24 cellular contexts compared by ENCODE assay signal in the genomic region with DNA sequence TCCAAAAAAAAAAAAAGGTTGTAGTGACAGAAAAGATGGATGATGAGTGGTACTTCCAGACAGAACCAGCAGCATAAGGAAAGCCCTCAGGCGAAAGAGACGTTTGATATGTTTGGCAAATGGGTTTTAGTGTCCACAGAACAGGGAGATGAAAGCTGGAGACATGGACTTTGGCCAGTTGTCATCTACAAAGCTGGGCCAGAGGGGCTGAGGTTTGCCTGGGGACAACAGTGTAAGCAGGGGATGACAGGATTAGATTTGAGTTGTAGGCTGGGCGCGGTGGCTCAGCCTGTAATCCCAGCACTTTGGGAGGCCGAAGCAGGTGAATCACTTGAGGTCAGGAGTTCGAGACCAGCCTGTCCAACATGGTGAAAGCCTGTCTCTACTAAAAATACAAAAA. TPM values are rescaled to one million over a fixed set of nuclear protein-coding genes. Genes with fewer than 3 reads are reported as not detected.
"Had no signal": no experiment of that assay in that cellular context is flagged by ENCODE, and none has a peak within 500 bp of the region (broad histone marks: within the 10 kb centered on the region; RNA-seq: fewer than 3 reads in every experiment).

No MANE protein-coding gene starts in this region.

- ATAC-seq: activated CD4-positive, alpha-beta T cell treated with anti-CD3 and anti-CD28 coated beads for 36 hours; activated CD8-positive, alpha-beta memory T cell treated with anti-CD3 and anti-CD28 coated beads, Interleukin-2, amount 10 ng/mL, durations not matched to agents 7 days and 5 days; activated T-helper 17 cell treated with anti-CD3 and anti-CD28 coated beads, Interleukin-2, amount 50 U/mL, for 72 hours; body of pancreas; left lung; stimulated activated naive CD8-positive, alpha-beta T cell treated with anti-CD3 and anti-CD28 coated beads, Interleukin-15, amount 100 ng/mL, for 72 hours had no signal

- H3K27ac ChIP-seq: body of pancreas, left lung, suprapubic skin, upper lobe of left lung had no signal

- DNase-seq: activated CD4-positive, alpha-beta memory T cell treated with anti-CD3 and anti-CD28 coated beads for 36 hours; activated CD4-positive, alpha-beta T cell treated with anti-CD3 and anti-CD28 coated beads for 36 hours; activated CD8-positive, alpha-beta memory T cell treated with anti-CD3 and anti-CD28 coated beads, Interleukin-2, amount 10 ng/mL, durations not matched to agents 7 days and 5 days; activated naive CD4-positive, alpha-beta T cell; activated naive CD8-positive, alpha-beta T cell treated with anti-CD3 and anti-CD28 coated beads for 36 hours; activated T-cell treated with anti-CD3 and anti-CD28 coated beads, Interleukin-2, amount 50 U/mL, for 1 hour; amygdala; caudate nucleus; erythroblast; hypothalamus; left lung; mammary epithelial cell; stimulated activated naive CD8-positive, alpha-beta T cell treated with anti-CD3 and anti-CD28 coated beads, Interleukin-15, amount 100 ng/mL, for 72 hours; SW 1271; T-helper 2 cell; upper lobe of left lung had no signal

- H3K4me3 ChIP-seq: body of pancreas, left lung, suprapubic skin, upper lobe of left lung had no signal

- H3K4me1 Mint-ChIP-seq: activated CD4-positive, alpha-beta T cell treated with anti-CD3 and anti-CD28 coated beads for 36 hours; activated CD8-positive, alpha-beta memory T cell treated with anti-CD3 and anti-CD28 coated beads, Interleukin-2, amount 10 ng/mL, durations not matched to agents 7 days and 5 days; activated naive CD8-positive, alpha-beta T cell treated with anti-CD3 and anti-CD28 coated beads for 36 hours; activated T-helper 17 cell treated with anti-CD3 and anti-CD28 coated beads, Interleukin-2, amount 50 U/mL, for 72 hours; stimulated activated naive CD8-positive, alpha-beta T cell treated with anti-CD3 and anti-CD28 coated beads, Interleukin-15, amount 100 ng/mL, for 72 hours had no signal

- H3K27me3 ChIP-seq: body of pancreas, left lung, suprapubic skin, upper lobe of left lung had no signal

- H3K9me3 Mint-ChIP-seq: activated CD4-positive, alpha-beta memory T cell treated with anti-CD3 and anti-CD28 coated beads for 36 hours; activated naive CD8-positive, alpha-beta T cell treated with anti-CD3 and anti-CD28 coated beads for 36 hours; activated T-helper 17 cell treated with anti-CD3 and anti-CD28 coated beads, Interleukin-2, amount 50 U/mL, for 72 hours; stimulated activated naive CD8-positive, alpha-beta T cell treated with anti-CD3 and anti-CD28 coated beads, Interleukin-15, amount 100 ng/mL, for 72 hours had no signal

- H3K36me3 ChIP-seq: left lung, suprapubic skin, upper lobe of left lung had no signal

- H3K4me3 Mint-ChIP-seq: activated CD4-positive, alpha-beta memory T cell treated with anti-CD3 and anti-CD28 coated beads for 36 hours; activated CD4-positive, alpha-beta T cell treated with anti-CD3 and anti-CD28 coated beads for 36 hours; activated CD8-positive, alpha-beta memory T cell treated with anti-CD3 and anti-CD28 coated beads, Interleukin-2, amount 10 ng/mL, durations not matched to agents 7 days and 5 days; activated naive CD8-positive, alpha-beta T cell treated with anti-CD3 and anti-CD28 coated beads for 36 hours; activated T-helper 17 cell treated with anti-CD3 and anti-CD28 coated beads, Interleukin-2, amount 50 U/mL, for 72 hours; stimulated activated naive CD8-positive, alpha-beta T cell treated with anti-CD3 and anti-CD28 coated beads, Interleukin-15, amount 100 ng/mL, for 72 hours had no signal

- H3K36me3 Mint-ChIP-seq: activated CD4-positive, alpha-beta memory T cell treated with anti-CD3 and anti-CD28 coated beads for 36 hours; activated CD8-positive, alpha-beta memory T cell treated with anti-CD3 and anti-CD28 coated beads, Interleukin-2, amount 10 ng/mL, durations not matched to agents 7 days and 5 days; activated naive CD8-positive, alpha-beta T cell treated with anti-CD3 and anti-CD28 coated beads for 36 hours had no signal

- H3K9me3 ChIP-seq: body of pancreas, left lung, suprapubic skin, upper lobe of left lung had no signal

- FAIRE-seq: colon, endometrium, frontal cortex, keratinocyte had no signal

- H3K27ac Mint-ChIP-seq: activated CD4-positive, alpha-beta memory T cell treated with anti-CD3 and anti-CD28 coated beads for 36 hours; activated CD4-positive, alpha-beta T cell treated with anti-CD3 and anti-CD28 coated beads for 36 hours; activated CD8-positive, alpha-beta memory T cell treated with anti-CD3 and anti-CD28 coated beads, Interleukin-2, amount 10 ng/mL, durations not matched to agents 7 days and 5 days; activated naive CD8-positive, alpha-beta T cell treated with anti-CD3 and anti-CD28 coated beads for 36 hours; activated T-helper 17 cell treated with anti-CD3 and anti-CD28 coated beads, Interleukin-2, amount 50 U/mL, for 72 hours had no signal

- H3K27me3 Mint-ChIP-seq: activated CD4-positive, alpha-beta T cell treated with anti-CD3 and anti-CD28 coated beads for 36 hours; activated CD8-positive, alpha-beta memory T cell treated with anti-CD3 and anti-CD28 coated beads, Interleukin-2, amount 10 ng/mL, durations not matched to agents 7 days and 5 days had no signal

RNA-seq across cellular contexts. Expression of gene ELN, which starts 47.8 kb away (rescaled TPM):
- total RNA-seq: activated CD4-positive, alpha-beta memory T cell treated with anti-CD3 and anti-CD28 coated beads for 36 hours; activated CD4-positive, alpha-beta T cell treated with anti-CD3 and anti-CD28 coated beads for 36 hours; activated CD8-positive, alpha-beta memory T cell treated with anti-CD3 and anti-CD28 coated beads, Interleukin-2, amount 10 ng/mL, durations not matched to agents 7 days and 5 days; activated naive CD8-positive, alpha-beta T cell treated with anti-CD3 and anti-CD28 coated beads for 36 hours; activated T-helper 17 cell treated with anti-CD3 and anti-CD28 coated beads, Interleukin-2, amount 50 U/mL, for 72 hours had no signal
- polyA plus RNA-seq: keratinocyte, mammary epithelial cell, neural cell had no signal
